Comparison of ENCODE assay signal across 17 cellular contexts in genomic region chr18:57333941-57334340, GRCh38. TPM values are rescaled to one million over a fixed set of nuclear protein-coding genes. Genes with fewer than 3 reads are reported as not detected.
"Had no signal": no experiment of that assay in that cellular context is flagged by ENCODE, and none has a peak within 500 bp of the region (broad histone marks: within the 10 kb centered on the region; RNA-seq: fewer than 3 reads in every experiment).

No MANE protein-coding gene starts in this region.

- H3K27me3 ChIP-seq: pancreas, upper lobe of right lung had no signal

- DNase-seq: activated B cell treated with CpG ODN at 0.5 μM for 24 hours; activated CD4-positive, alpha-beta T cell treated with anti-CD3 and anti-CD28 coated beads, Interleukin-2, amount 10 ng/mL, durations not matched to agents 24 days and 14 days; activated CD8-positive, alpha-beta memory T cell treated with anti-CD3 and anti-CD28 coated beads, Interleukin-2, amount 50 U/mL, for 48 hours; activated naive CD8-positive, alpha-beta T cell treated with anti-CD3 and anti-CD28 coated beads for 36 hours; activated T-cell treated with anti-CD3 and anti-CD28 coated beads, Interleukin-2, amount 50 U/mL, for 72 hours; effector memory CD4-positive, alpha-beta T cell; foreskin melanocyte; heart left ventricle; left colon; midbrain; pancreas; stimulated activated CD4-positive, alpha-beta T cell treated with anti-CD3 and anti-CD28 coated beads, Interleukin-12 subunit alpha, Interleukin-12 subunit beta, amount 100 ng/mL, for 4 hours; stimulated activated CD4-positive, alpha-beta T cell treated with anti-CD3 and anti-CD28 coated beads, Interleukin-2, amount 100 ng/mL, for 24 hours; upper lobe of right lung had no signal

- H3K27ac ChIP-seq: heart left ventricle, pancreas, thoracic aorta, upper lobe of right lung had no signal

- ATAC-seq: activated T-cell treated with anti-CD3 and anti-CD28 coated beads, Interleukin-2, amount 50 U/mL, for 72 hours; heart left ventricle; left colon; pancreas; upper lobe of right lung had no signal

- H3K4me1 ChIP-seq: heart left ventricle, pancreas, upper lobe of right lung had no signal

- H3K4me3 ChIP-seq: heart left ventricle, lung, pancreas, thoracic aorta, upper lobe of right lung had no signal

- H3K9me3 ChIP-seq: heart left ventricle, pancreas, thoracic aorta, upper lobe of right lung had no signal

- H3K36me3 ChIP-seq: heart left ventricle, pancreas, thoracic aorta, upper lobe of right lung had no signal

RNA-seq across cellular contexts. Expression of gene ST8SIA3, which starts 18.4 kb away (rescaled TPM):
- total RNA-seq: activated B cell treated with CpG ODN at 0.5 μM for 24 hours; activated CD4-positive, alpha-beta T cell treated with anti-CD3 and anti-CD28 coated beads, Interleukin-2, amount 10 ng/mL, durations not matched to agents 24 days and 14 days; activated naive CD8-positive, alpha-beta T cell treated with anti-CD3 and anti-CD28 coated beads for 36 hours; activated T-cell treated with anti-CD3 and anti-CD28 coated beads, Interleukin-2, amount 50 U/mL, for 72 hours; fibroblast of lung; thoracic aorta; upper lobe of right lung had no signal
- polyA plus RNA-seq: fibroblast of lung, heart left ventricle had no signal
